Comparison of ENCODE assay signal across 29 cellular contexts in genomic region chr6:148107911-148108310, GRCh38.
"Had no signal": no experiment of that assay in that cellular context is flagged by ENCODE, and none has a peak within 500 bp of the region (broad histone marks: within the 10 kb centered on the region; RNA-seq: fewer than 3 reads in every experiment).

No MANE protein-coding gene starts in this region.

- H3K27ac Mint-ChIP-seq: activated CD4-positive, alpha-beta T cell treated with anti-CD3 and anti-CD28 coated beads, Interleukin-2, amount 10 ng/mL, durations not matched to agents 24 days and 14 days; activated naive CD8-positive, alpha-beta T cell treated with anti-CD3 and anti-CD28 coated beads for 36 hours; activated T-helper 1 cell treated with anti-CD3 and anti-CD28 coated beads, Interleukin-12 subunit alpha, Interleukin-12 subunit beta, Interleukin-2, Interleukin-4 antibody, amounts not matched to agents 30 ng/mL and 10 ng/mL and 1 ng/mL, durations not matched to agents 14 hours and 24 hours and 36 hours; T-helper 2 cell treated with Interferon-gamma antibody and Interleukin-4, amounts not matched to agents 5 μg/mL and 100 μg/mL, for 36 hours had no signal

- H3K4me3 Mint-ChIP-seq: activated CD4-positive, alpha-beta T cell treated with anti-CD3 and anti-CD28 coated beads, Interleukin-2, amount 10 ng/mL, durations not matched to agents 24 days and 14 days; activated naive CD8-positive, alpha-beta T cell treated with anti-CD3 and anti-CD28 coated beads for 36 hours; activated T-cell treated with anti-CD3 and anti-CD28 coated beads, Interleukin-2, amount 50 U/mL, for 4 hours; activated T-helper 1 cell treated with anti-CD3 and anti-CD28 coated beads, Interleukin-12 subunit alpha, Interleukin-12 subunit beta, Interleukin-2, Interleukin-4 antibody, amounts not matched to agents 30 ng/mL and 10 ng/mL and 1 ng/mL, durations not matched to agents 14 hours and 24 hours and 36 hours; T-helper 2 cell treated with Interferon-gamma antibody and Interleukin-4, amounts not matched to agents 5 μg/mL and 100 μg/mL, for 36 hours had no signal

- H3K36me3 Mint-ChIP-seq: activated naive CD8-positive, alpha-beta T cell treated with anti-CD3 and anti-CD28 coated beads for 36 hours had no signal

- H3K9me3 Mint-ChIP-seq: activated CD4-positive, alpha-beta T cell treated with anti-CD3 and anti-CD28 coated beads, Interleukin-2, amount 10 ng/mL, durations not matched to agents 24 days and 14 days; activated naive CD8-positive, alpha-beta T cell treated with anti-CD3 and anti-CD28 coated beads for 36 hours; activated T-cell treated with anti-CD3 and anti-CD28 coated beads, Interleukin-2, amount 50 U/mL, for 4 hours; activated T-helper 1 cell treated with anti-CD3 and anti-CD28 coated beads, Interleukin-12 subunit alpha, Interleukin-12 subunit beta, Interleukin-2, Interleukin-4 antibody, amounts not matched to agents 30 ng/mL and 10 ng/mL and 1 ng/mL, durations not matched to agents 14 hours and 24 hours and 36 hours; T-helper 2 cell treated with Interferon-gamma antibody and Interleukin-4, amounts not matched to agents 5 μg/mL and 100 μg/mL, for 36 hours had no signal

- H3K9me3 ChIP-seq: SJCRH30 had no signal

- H3K4me1 ChIP-seq: SJCRH30 had no signal

- H3K27ac ChIP-seq: brain microvascular endothelial cell, SJCRH30, SK-N-MC had no signal

- H3K27me3 ChIP-seq: brain microvascular endothelial cell, SJCRH30 had no signal

- H3K4me3 ChIP-seq: SJCRH30, SK-N-MC had no signal

- DNase-seq: activated CD4-positive, alpha-beta T cell treated with anti-CD3 and anti-CD28 coated beads, Interleukin-2, amount 10 ng/mL, durations not matched to agents 24 days and 14 days; activated CD4-positive, alpha-beta T cell treated with anti-CD3 and anti-CD28 coated beads, Interleukin-2, amount 50 U/mL, for 48 hours; activated CD8-positive, alpha-beta memory T cell treated with anti-CD3 and anti-CD28 coated beads, Interleukin-2, amount 50 U/mL, for 4 hours; activated naive CD4-positive, alpha-beta T cell treated with anti-CD3 and anti-CD28 coated beads, Interleukin-2, amount 50 U/mL, for 16 hours; activated naive CD8-positive, alpha-beta T cell treated with anti-CD3 and anti-CD28 coated beads for 36 hours; activated T-cell treated with anti-CD3 and anti-CD28 coated beads for 4 hours; activated T-cell treated with anti-CD3 and anti-CD28 coated beads, Interleukin-2, amount 50 U/mL, for 4 hours; amniotic stem cell; aorta; brain microvascular endothelial cell; central memory CD4-positive, alpha-beta T cell; Kasumi-1; KG1; MM.1S; MV-4-11; NCI-H1092; NCI-H1436 treated with DMSO at 0.1 percent for 48 hours; NCI-H1694 treated with DMSO at 0.1 percent for 48 hours; NCI-H2029; NCI-H345; NCI-H510A; NCI-H526 treated with DMSO at 0.1 percent for 48 hours; NCI-H774; SHP77; SJCRH30 had no signal

- H3K36me3 ChIP-seq: brain microvascular endothelial cell, SJCRH30 had no signal

- H3K4me1 Mint-ChIP-seq: activated CD4-positive, alpha-beta T cell treated with anti-CD3 and anti-CD28 coated beads, Interleukin-2, amount 10 ng/mL, durations not matched to agents 24 days and 14 days; activated naive CD8-positive, alpha-beta T cell treated with anti-CD3 and anti-CD28 coated beads for 36 hours had no signal

- ATAC-seq: Panc1 had no signal
